In genomic region chr2:10269291-10269690, GRCh38 we compare ENCODE assay signal across 15 cellular contexts. TPM values are rescaled to one million over a fixed set of nuclear protein-coding genes. Genes with fewer than 3 reads are reported as not detected.
DNase-seq lines count a peak whose midpoint lies in the region; ATAC-seq and TF ChIP-seq lines count a peak whose summit lies in the region.
"Had no signal": no experiment of that assay in that cellular context is flagged by ENCODE, and none has a peak within 500 bp of the region (broad histone marks: within the 10 kb centered on the region; RNA-seq: fewer than 3 reads in every experiment).

No MANE protein-coding gene starts in this region.

- no peak overlapping the region for H3K27ac ChIP-seq in sigmoid colon

- H3K27me3 ChIP-seq in sigmoid colon: no peaks in the 10 kb centered on the region

- H3K9me3 ChIP-seq in sigmoid colon: no peaks in the 10 kb centered on the region

- TF ChIP-seq EP300 in sigmoid colon (IDR thresholded peaks at IDR 0.05): no peak

- H3K4me1 ChIP-seq in sigmoid colon: peaks cover 0 to 8% (median 1%) of the 10 kb centered on the region in 4 donors

- no peaks in the 10 kb centered on the region for H3K36me3 ChIP-seq in sigmoid colon

- no peak for TF ChIP-seq POLR2A in sigmoid colon (IDR thresholded peaks at IDR 0.05)

- DNase-seq in left cardiac atrium: peak; percentile 9
- DNase-seq in Right ventricle myocardium inferior (ENCODE audit: missing footprints): no peak
- DNase-seq in left lobe of liver (ENCODE audit: low spot score): peak; percentile 33
- peak; percentile 17 for DNase-seq in sigmoid colon
- DNase-seq in NCI-H2107 (lab: John Stamatoyannopoulos, UW): no peak
- DNase-seq: ACHN; CD4-positive, alpha-beta memory T cell; DND-41; GDM1; NCI-H1417; NCI-H1930; NCI-H774; SHP77 treated with DMSO at 0.1 percent for 48 hours had no signal

- intact Hi-C loops in left cardiac atrium (cut with DNase I): no loop called here
- intact Hi-C loops in Right ventricle myocardium inferior (cut with DNase I): no loop called here
- intact Hi-C loops in sigmoid colon (cut with DNase I): no loop called here

- no peak for ATAC-seq in left cardiac atrium
- ATAC-seq in Right ventricle myocardium inferior: no peak
- no peak for ATAC-seq in left lobe of liver
- no peak for ATAC-seq in GM21528 (IDR thresholded peaks at IDR 0.05; ENCODE audit: low FRiP score, unreplicated experiment)
- no peak for ATAC-seq in GM21367 (IDR thresholded peaks at IDR 0.05; ENCODE audit: unreplicated experiment)

- WGBS in sigmoid colon, 2 donors: 86 to 90% methylated on average over 8 of the region's 8 CpGs

- TF ChIP-seq CTCF in sigmoid colon (IDR thresholded peaks at IDR 0.05): no peak

- H3K4me3 ChIP-seq in sigmoid colon: no peak overlapping the region

RNA-seq across cellular contexts. Expression of gene HPCAL1, which starts 33.4 kb away (rescaled TPM):
- total RNA-seq in left cardiac atrium: 10 to 100 TPM; 27.2 to 27.4 TPM
- 41.9 TPM for total RNA-seq in Right ventricle myocardium inferior
- 27.5 TPM for total RNA-seq in left lobe of liver
- total RNA-seq in sigmoid colon: 10 to 100 TPM; 27.7 to 46.0 (median 34.2) TPM
- polyA plus RNA-seq in sigmoid colon: 100 to 1,000 TPM in 2 of 3 donors, 10 to 100 TPM in 1; 67.9 to 115 (median 110) TPM

Comparison
In these comparisons a context has a peak if more than half of its experiments do, and no peak if none do; other contexts are left out.
1. DNase-seq: peak in left cardiac atrium (single experiment), left lobe of liver (single experiment) and sigmoid colon (single experiment); none in Right ventricle myocardium inferior (single experiment) and NCI-H2107 (single experiment).